24 cellular contexts compared by ENCODE assay signal in genomic region chr17:80142929-80143328, GRCh38. TPM values are rescaled to one million over a fixed set of nuclear protein-coding genes. Genes with fewer than 3 reads are reported as not detected.
"Had no signal": no experiment of that assay in that cellular context is flagged by ENCODE, and none has a peak within 500 bp of the region (broad histone marks: within the 10 kb centered on the region; RNA-seq: fewer than 3 reads in every experiment).

No MANE protein-coding gene starts in this region.

- H3K27ac ChIP-seq: colonic mucosa, foreskin keratinocyte, neutrophil, psoas muscle, stomach, thoracic aorta, transverse colon had no signal

- FAIRE-seq: endothelial cell of umbilical vein, small intestine had no signal

- H3K4me3 ChIP-seq: colonic mucosa, lung, psoas muscle, stomach, thoracic aorta, transverse colon had no signal

- H3K4me1 ChIP-seq: foreskin keratinocyte had no signal

- H3K4me3 Mint-ChIP-seq: natural killer cell treated with Interleukin-12 subunit alpha and Interleukin-12 subunit beta and Interleukin-15 and Interleukin-18, amount 100 ng/mL, for 72 hours had no signal

- H3K27ac Mint-ChIP-seq: natural killer cell treated with Interleukin-12 subunit alpha and Interleukin-12 subunit beta and Interleukin-15 and Interleukin-18, amount 100 ng/mL, for 72 hours had no signal

- H3K9me3 Mint-ChIP-seq: natural killer cell treated with Interleukin-12 subunit alpha and Interleukin-12 subunit beta and Interleukin-15 and Interleukin-18, amount 100 ng/mL, for 72 hours had no signal

- H3K27me3 ChIP-seq: colonic mucosa, foreskin keratinocyte, neutrophil, stomach, transverse colon had no signal

- DNase-seq: colonic mucosa; dermis blood vessel endothelial cell; erythroblast; foreskin keratinocyte; hippocampal formation; left colon; left ventricle myocardium superior; mesenchymal stem cell; midbrain; psoas muscle; retina; small intestine; stimulated activated CD4-positive, alpha-beta T cell treated with anti-CD3 and anti-CD28 coated beads, Interleukin-12 subunit alpha, Interleukin-12 subunit beta, amount 100 ng/mL, for 4 hours; stimulated activated naive CD4-positive, alpha-beta T cell; stomach; substantia nigra; transverse colon had no signal

- ATAC-seq: foreskin keratinocyte; left colon; left ventricle myocardium superior; natural killer cell treated with Interleukin-12 subunit alpha and Interleukin-12 subunit beta and Interleukin-15 and Interleukin-18, amount 100 ng/mL, for 72 hours; psoas muscle had no signal

- H3K9me3 ChIP-seq: colonic mucosa, neutrophil, psoas muscle, stomach, thoracic aorta, transverse colon had no signal

- H3K27me3 Mint-ChIP-seq: natural killer cell treated with Interleukin-12 subunit alpha and Interleukin-12 subunit beta and Interleukin-15 and Interleukin-18, amount 100 ng/mL, for 72 hours had no signal

RNA-seq across cellular contexts. Expression of gene CARD14, which starts 26.9 kb away (rescaled TPM):
- total RNA-seq: endothelial cell of umbilical vein; kidney epithelial cell; left ventricle myocardium superior; natural killer cell treated with Interleukin-12 subunit alpha and Interleukin-12 subunit beta and Interleukin-15 and Interleukin-18, amount 100 ng/mL, for 72 hours; osteoblast; thoracic aorta had no signal
- polyA plus RNA-seq: endothelial cell of umbilical vein had no signal
